In genomic region chr3:70870576-70870975, GRCh38 we compare ENCODE assay signal across 32 cellular contexts.
"Had no signal": no experiment of that assay in that cellular context is flagged by ENCODE, and none has a peak within 500 bp of the region (broad histone marks: within the 10 kb centered on the region; RNA-seq: fewer than 3 reads in every experiment).

No MANE protein-coding gene starts in this region.

- FAIRE-seq: astrocyte had no signal

- H3K4me3 ChIP-seq: adrenal gland, ascending aorta, body of pancreas, breast epithelium, cardiac muscle cell had no signal

- H3K27ac ChIP-seq: ascending aorta, body of pancreas, brain microvascular endothelial cell, cardiac muscle cell had no signal

- DNase-seq: activated effector memory CD4-positive, alpha-beta T cell treated with anti-CD3 and anti-CD28 coated beads, Interleukin-2, amount 50 U/mL, for 16 hours; activated effector memory CD4-positive, alpha-beta T cell treated with Interleukin-2 at 50 U/mL for 16 hours; activated gamma-delta T cell; activated gamma-delta T cell treated with Interleukin-2 at 50 U/mL for 16 hours; activated naive CD4-positive, alpha-beta T cell; activated naive CD4-positive, alpha-beta T cell treated with anti-CD3 and anti-CD28 coated beads for 36 hours; activated naive CD4-positive, alpha-beta T cell treated with anti-CD3 and anti-CD28 coated beads, Interleukin-2, amount 10 ng/mL, durations not matched to agents 7 days and 5 days; activated naive CD4-positive, alpha-beta T cell treated with anti-CD3 and anti-CD28 coated beads, Interleukin-2, amount 50 U/mL, for 16 hours; activated naive CD4-positive, alpha-beta T cell treated with Interleukin-2 at 50 U/mL for 16 hours; activated naive CD8-positive, alpha-beta T cell treated with anti-CD3 and anti-CD28 coated beads for 36 hours; activated naive CD8-positive, alpha-beta T cell treated with anti-CD3 and anti-CD28 coated beads, Interleukin-2, amount 10 ng/mL, durations not matched to agents 7 days and 5 days; activated naive CD8-positive, alpha-beta T cell treated with anti-CD3 and anti-CD28 coated beads, Interleukin-2, amount 50 U/mL, for 24 hours; activated T-cell treated with anti-CD3 and anti-CD28 coated beads, Interleukin-2, amount 50 U/mL, for 24 hours; activated T-cell treated with anti-CD3 and anti-CD28 coated beads, Interleukin-2, amount 50 U/mL, for 4 hours; activated T-cell treated with anti-CD3 and anti-CD28 coated beads, Interleukin-2, amount 50 U/mL, for 48 hours; activated T-cell treated with anti-CD3 and anti-CD28 coated beads, Interleukin-2, amount 50 U/mL, for 72 hours; adrenal gland; amniotic stem cell; amygdala; anterior cingulate cortex; aorta; body of pancreas; brain microvascular endothelial cell; caudate nucleus; central memory CD4-positive, alpha-beta T cell; cerebellar nuclear complex had no signal

- H3K4me1 ChIP-seq: ascending aorta, body of pancreas, breast epithelium had no signal

- H3K36me3 ChIP-seq: adrenal gland, ascending aorta, brain microvascular endothelial cell, breast epithelium, cardiac muscle cell had no signal

- H3K27me3 ChIP-seq: adrenal gland, ascending aorta, body of pancreas, brain microvascular endothelial cell, breast epithelium, cardiac muscle cell had no signal

- ATAC-seq: activated naive CD4-positive, alpha-beta T cell treated with anti-CD3 and anti-CD28 coated beads, Interleukin-2, amount 50 U/mL, for 72 hours; activated naive CD8-positive, alpha-beta T cell treated with anti-CD3 and anti-CD28 coated beads, Interleukin-2, amount 50 U/mL, for 24 hours; activated T-cell treated with anti-CD3 and anti-CD28 coated beads, Interleukin-2, amount 50 U/mL, for 4 hours; activated T-cell treated with anti-CD3 and anti-CD28 coated beads, Interleukin-2, amount 50 U/mL, for 72 hours; activated T-helper 17 cell treated with anti-CD3 and anti-CD28 coated beads, Interleukin-2, amount 50 U/mL, for 72 hours; body of pancreas had no signal

- H3K9me3 ChIP-seq: adrenal gland, ascending aorta, body of pancreas had no signal
